ENCODE assay signal across 24 cellular contexts in genomic region chr4:186249785-186250739, GRCh38. TPM values are rescaled to one million over a fixed set of nuclear protein-coding genes. Genes with fewer than 3 reads are reported as not detected.
A peak's percentile ranks its signal among the peaks of the same experiment; 100 is the strongest.
DNase-seq lines count a peak whose midpoint lies in the region; ATAC-seq, FAIRE-seq and TF ChIP-seq lines count a peak whose summit lies in the region.
"Had no signal": no experiment of that assay in that cellular context is flagged by ENCODE, and none has a peak within 500 bp of the region (broad histone marks: within the 10 kb centered on the region; RNA-seq: fewer than 3 reads in every experiment).

No MANE protein-coding gene starts in this region.

- no peak for DNase-seq in HepG2 (ENCODE audit: low spot score)
- peak; percentile 58 for DNase-seq in bronchial epithelial cell (ENCODE audit: low read depth)
- DNase-seq in hepatocyte (ENCODE audit: low spot score) = peak; percentile 14
- DNase-seq in HEK293T (ENCODE audit: extremely low spot score) = no peak
- no peak for DNase-seq in NCI-H2029 (lab: John Stamatoyannopoulos, UW)
- DNase-seq in HTR-8/SVneo (ENCODE audit: insufficient read length, low spot score) = no peak
- DNase-seq: 8988T; activated CD4-positive, alpha-beta memory T cell treated with anti-CD3 and anti-CD28 coated beads, Interleukin-2, amount 10 ng/mL, durations not matched to agents 7 days and 5 days; activated naive CD8-positive, alpha-beta T cell treated with anti-CD3 and anti-CD28 coated beads, Interleukin-2, amount 10 ng/mL, durations not matched to agents 7 days and 5 days; activated T-cell treated with anti-CD3 and anti-CD28 coated beads, Interleukin-2, amount 50 U/mL, for 72 hours; DMS153; effector memory CD4-positive, alpha-beta T cell; GOT3; kidney; midbrain; NCI-H345; stimulated activated CD4-positive, alpha-beta T cell treated with anti-CD3 and anti-CD28 coated beads, Interleukin-15, amount 100 ng/mL, for 24 hours; stimulated activated naive CD4-positive, alpha-beta T cell treated with Interleukin-2 at 50 U/mL for 16 hours; T-cell; trophoblast cell had no signal

- H3K9ac ChIP-seq in liver (ENCODE audit: low read depth in 1 of 2, low read length in 2 of 2) = no peak overlapping the region
- no peak overlapping the region for H3K9ac ChIP-seq in HepG2 (ENCODE audit: insufficient read depth, low read depth, low read length)

- WGBS in liver = 72% methylated on average over 8 of the region's 8 CpGs
- 83% methylated on average over 8 of the region's 8 CpGs for WGBS in HepG2 (ENCODE audit: low lambda C conversion rate)
- 50% methylated on average over 8 of the region's 8 CpGs for WGBS in hepatocyte (ENCODE audit: low lambda C conversion rate, missing lambda C conversion rate)

- no peaks in the 10 kb centered on the region for H4K20me1 ChIP-seq in HepG2 (ENCODE audit: insufficient read depth, low read length)
- H4K20me1 ChIP-seq in hepatocyte (ENCODE audit: insufficient read depth, poor library complexity, severe bottlenecking) = no peaks in the 10 kb centered on the region

- peak overlapping the region; percentile 3 to 69 for H3K27ac ChIP-seq in liver (ENCODE audit: low read depth in 1 of 2, low read length in 2 of 2)
- H3K27ac ChIP-seq in HepG2 (ENCODE audit: extremely low read length, insufficient read depth, low read length) = no peak overlapping the region
- no peak overlapping the region for H3K27ac ChIP-seq in hepatocyte
- H3K27ac ChIP-seq: gastroesophageal sphincter had no signal

- in situ Hi-C loops in HepG2 (cut with HindIII; ENCODE audit: extremely low pct_ligation_motif_present, low pct_unique_long_range_greater_than_20kb) = no loop called here

- no peak for TF ChIP-seq CTCF in liver (IDR thresholded peaks at IDR 0.05; ENCODE audit: low read depth, low read length, missing input control)
- no peak for TF ChIP-seq CTCF in HepG2 (CRISPR knock-in tag; IDR thresholded peaks at IDR 0.05)
- no peak for TF ChIP-seq CTCF in bronchial epithelial cell (IDR thresholded peaks at IDR 0.05; ENCODE audit: insufficient read depth, low read length, severe bottlenecking)
- TF ChIP-seq CTCF in hepatocyte (IDR thresholded peaks at IDR 0.05; ENCODE audit: poor library complexity) = no peak

- H2AFZ ChIP-seq in HepG2 (ENCODE audit: low read length) = no peak overlapping the region
- H2AFZ ChIP-seq in hepatocyte = no peak overlapping the region

- POLR2A ChIA-PET in HepG2 (lab: Yijun Ruan, JAX) = interaction anchor here (1.2 to 2.1 kb wide), 3 partner anchors 10 to 17 kb away, joined by 3 to 22 read pairs (median 6); partner anchors contain the start of gene F11
- POLR2A ChIA-PET in HEK293T (lab: Yijun Ruan, JAX) = no interaction called here

- CTCF ChIA-PET in HepG2 (lab: Yijun Ruan, JAX; ENCODE audit: low intra/inter-chr PET ratio, low total read pairs) (no interaction called here), HEK293T (lab: Yijun Ruan, JAX) (no interaction called here)

- H3K4me2 ChIP-seq in HepG2 (ENCODE audit: low read depth, low read length) (no peak overlapping the region), hepatocyte (no peak overlapping the region)

- ATAC-seq in HepG2 (no peak), GM21717 (IDR thresholded peaks at IDR 0.05; ENCODE audit: unreplicated experiment) (no peak)
- ATAC-seq: activated T-cell treated with anti-CD3 and anti-CD28 coated beads, Interleukin-2, amount 50 U/mL, for 72 hours; gastroesophageal sphincter; T-cell had no signal

- H3K9me3 ChIP-seq in liver (ENCODE audit: control insufficient read depth in 4 of 4, low read length in 3 of 4) = no peaks in the 10 kb centered on the region
- no peaks in the 10 kb centered on the region for H3K9me3 ChIP-seq in HepG2 (ENCODE audit: low read length)
- H3K9me3 ChIP-seq in hepatocyte (ENCODE audit: low read depth) = no peaks in the 10 kb centered on the region
- H3K9me3 ChIP-seq: gastroesophageal sphincter had no signal

- no peak for TF ChIP-seq EP300 in HepG2 (IDR thresholded peaks at IDR 0.05; ENCODE audit: low read depth in 2 of 2, low read length in 2 of 2)
- TF ChIP-seq EP300 in HepG2 (CRISPR knock-in tag; IDR thresholded peaks at IDR 0.05; ENCODE audit: borderline replicate concordance) = no peak

- TF ChIP-seq POLR2A in HepG2 (IDR thresholded peaks at IDR 0.05; ENCODE audit: insufficient read depth in 1 of 2, low read depth in 2 of 2, low read length in 2 of 2) = no peak

- intact Hi-C loops in HepG2 (cut with micrococcal nuclease; ENCODE audit: unreplicated experiment) = no loop called here

- no peak for TF ChIP-seq RAD21 in liver (IDR thresholded peaks at IDR 0.05)
- no peak for TF ChIP-seq RAD21 in HepG2 (CRISPR knock-in tag; IDR thresholded peaks at IDR 0.05)

- peaks cover 0 to 27% (median 13%) of the 10 kb centered on the region in 4 donors for H3K36me3 ChIP-seq in liver (ENCODE audit: control insufficient read depth in 4 of 4, insufficient read depth in 3 of 4, low read depth in 1 of 4, low read length in 3 of 4)
- no peaks in the 10 kb centered on the region for H3K36me3 ChIP-seq in HepG2 (replicated peaks in 1 of 2; ENCODE audit: control insufficient read depth in 1 of 2, insufficient read depth in 2 of 2, low read length in 2 of 2)
- H3K36me3 ChIP-seq in bronchial epithelial cell (ENCODE audit: control insufficient read depth, insufficient read depth, low read length) = no peaks in the 10 kb centered on the region
- no peaks in the 10 kb centered on the region for H3K36me3 ChIP-seq in hepatocyte (replicated peaks; ENCODE audit: insufficient read depth, low read depth)

- H3K4me3 ChIP-seq in liver (ENCODE audit: low read depth in 1 of 3, low read length in 3 of 3) (no peak overlapping the region), HepG2 (replicated peaks in 1 of 3; ENCODE audit: insufficient read depth in 1 of 3, low read depth in 2 of 3, low read length in 3 of 3) (no peak overlapping the region), bronchial epithelial cell (ENCODE audit: low read depth, low read length) (no peak overlapping the region), hepatocyte (no peak overlapping the region)
- H3K4me3 ChIP-seq: gastroesophageal sphincter had no signal

- H3K27me3 ChIP-seq in liver (ENCODE audit: control insufficient read depth in 4 of 4, insufficient read depth in 4 of 4, low read length in 3 of 4) (no peaks in the 10 kb centered on the region), HepG2 (ENCODE audit: control insufficient read depth in 1 of 2, insufficient read depth in 2 of 2, low read length in 2 of 2) (no peaks in the 10 kb centered on the region), bronchial epithelial cell (ENCODE audit: control insufficient read depth, insufficient read depth, low read length) (no peaks in the 10 kb centered on the region), hepatocyte (no peaks in the 10 kb centered on the region)
- H3K27me3 ChIP-seq: gastroesophageal sphincter had no signal

- H3K4me1 ChIP-seq in liver (ENCODE audit: control insufficient read depth in 4 of 4, insufficient read depth in 4 of 4, low read length in 3 of 4) (peaks cover 4 to 17% (median 12%) of the 10 kb centered on the region in 4 donors), HepG2 (ENCODE audit: insufficient read depth, low read length) (peaks cover 18% of the 10 kb centered on the region), hepatocyte (ENCODE audit: insufficient read depth) (no peaks in the 10 kb centered on the region)
- H3K4me1 ChIP-seq: gastroesophageal sphincter had no signal

- FAIRE-seq in HepG2 (lab: Jason Lieb, UNC) = no peak
- no peak for FAIRE-seq in bronchial epithelial cell (lab: Jason Lieb, UNC)
- FAIRE-seq in HTR-8/SVneo (lab: Jason Lieb, UNC) = no peak
- FAIRE-seq: kidney had no signal

- H3K9me2 ChIP-seq in hepatocyte (replicated peaks; ENCODE audit: insufficient read depth) = no peaks in the 10 kb centered on the region

- no TSS peak for BruUV-seq in HepG2 (replicated peaks; lab: Mats Ljungman, UMichigan)

- H3K79me2 ChIP-seq in HepG2 (ENCODE audit: insufficient read depth, low read length) = no peaks in the 10 kb centered on the region
- no peaks in the 10 kb centered on the region for H3K79me2 ChIP-seq in hepatocyte

RNA-seq across cellular contexts. Expression of gene F11, which starts 15.9 kb away (rescaled TPM):
- 100 to 1,000 TPM in 1 of 2 donors, 10 to 100 TPM in 1; 54.6 to 207 TPM for total RNA-seq in liver
- polyA plus RNA-seq in liver = 100 to 1,000 TPM; 100 to 130 TPM
- total RNA-seq in HepG2 (2016; rRNA removed; fragmentation: Illumina TruSeq; extraction: Trizol) = 27.6 and 58.0 TPM in 2 replicates
- total RNA-seq in HepG2 (2016; cell fraction: cytosol; rRNA removed; fragmentation: Illumina TruSeq; extraction: Trizol; ENCODE audit: low read depth) = 7.0 and 7.4 TPM in 2 replicates
- 25.4 and 56.7 TPM in 2 replicates for total RNA-seq in HepG2 (2016; cell fraction: insoluble cytoplasmic fraction; rRNA removed; fragmentation: Illumina TruSeq; extraction: Trizol)
- 11.6 and 12.3 TPM in 2 replicates for total RNA-seq in HepG2 (2016; cell fraction: membrane; rRNA removed; fragmentation: Illumina TruSeq; extraction: Trizol)
- 72.8 and 74.4 TPM in 2 replicates for total RNA-seq in HepG2 (2016; cell fraction: nucleus; rRNA removed; fragmentation: Illumina TruSeq; extraction: Trizol)
- polyA plus RNA-seq in HepG2 (2011; rRNA removed) = 35.1 and 48.7 TPM in 2 replicates
- polyA plus RNA-seq in HepG2 (2011; cell fraction: cytosol; rRNA removed) = 18.9 and 37.4 TPM in 2 replicates
- 73.5 and 117 TPM in 2 replicates for polyA plus RNA-seq in HepG2 (2011; cell fraction: nucleus; rRNA removed)
- polyA plus RNA-seq in HepG2 (2012) = 46.7 and 65.0 TPM in 2 replicates
- 4.0 and 4.8 TPM in 2 replicates for polyA plus RNA-seq in HepG2 (2016; cell fraction: cytosol; fragmentation: Illumina TruSeq; extraction: Trizol; ENCODE audit: low read depth)
- 21.2 and 23.4 TPM in 2 replicates for polyA plus RNA-seq in HepG2 (2016; cell fraction: insoluble cytoplasmic fraction; fragmentation: Illumina TruSeq; extraction: Trizol; ENCODE audit: low read depth)
- 6.0 and 7.5 TPM in 2 replicates for polyA plus RNA-seq in HepG2 (2016; cell fraction: membrane; fragmentation: Illumina TruSeq; extraction: Trizol; ENCODE audit: low read depth)
- 107 and 113 TPM in 2 replicates for polyA plus RNA-seq in HepG2 (2016; cell fraction: nucleus; fragmentation: Illumina TruSeq; extraction: Trizol; ENCODE audit: insufficient read depth, low read depth)
- 18.4 TPM in 1 of 2 replicates, not detected in the other for polyA minus RNA-seq in HepG2 (2011; rRNA and poly(A)+ RNA removed; ENCODE audit: low replicate concordance)
- 13.9 and 27.5 TPM in 2 replicates for polyA minus RNA-seq in HepG2 (2011; cell fraction: cytosol; rRNA and poly(A)+ RNA removed)
- polyA minus RNA-seq in HepG2 (2011; cell fraction: nucleus; rRNA and poly(A)+ RNA removed) = 74.5 and 137 TPM in 2 replicates
- total RNA-seq in bronchial epithelial cell = not detected in 2 replicates
- total RNA-seq in hepatocyte = 9.5 and 19.4 TPM in 2 replicates
- 7.1 and 8.1 TPM in 2 replicates for polyA plus RNA-seq in hepatocyte
- total RNA-seq: activated CD4-positive, alpha-beta memory T cell treated with anti-CD3 and anti-CD28 coated beads, Interleukin-2, amount 10 ng/mL, durations not matched to agents 7 days and 5 days; activated naive CD8-positive, alpha-beta T cell treated with anti-CD3 and anti-CD28 coated beads, Interleukin-2, amount 10 ng/mL, durations not matched to agents 7 days and 5 days; activated T-cell treated with anti-CD3 and anti-CD28 coated beads, Interleukin-2, amount 50 U/mL, for 72 hours; gastroesophageal sphincter had no signal
- polyA plus RNA-seq: CD14-positive monocyte had no signal

RNA-seq across cellular contexts. Expression of gene KLKB1, which starts 22.8 kb away (rescaled TPM):
- total RNA-seq in liver (10 to 100 TPM; 46.8 to 73.7 TPM), HepG2 (2016; rRNA removed; fragmentation: Illumina TruSeq; extraction: Trizol) (0.49 and 0.59 TPM in 2 replicates), bronchial epithelial cell (not detected in 2 replicates), hepatocyte (16.1 and 20.3 TPM in 2 replicates)
- polyA plus RNA-seq in liver (10 to 100 TPM; 36.5 to 78.9 TPM), HepG2 (2011; rRNA removed) (0.26 and 0.67 TPM in 2 replicates), hepatocyte (7.7 and 8.8 TPM in 2 replicates)
- not detected in 2 replicates for total RNA-seq in HepG2 (2016; cell fraction: cytosol; rRNA removed; fragmentation: Illumina TruSeq; extraction: Trizol; ENCODE audit: low read depth)
- 0.32 TPM in 1 of 2 replicates, not detected in the other for total RNA-seq in HepG2 (2016; cell fraction: insoluble cytoplasmic fraction; rRNA removed; fragmentation: Illumina TruSeq; extraction: Trizol)
- total RNA-seq in HepG2 (2016; cell fraction: membrane; rRNA removed; fragmentation: Illumina TruSeq; extraction: Trizol) = 0.19 and 0.21 TPM in 2 replicates
- total RNA-seq in HepG2 (2016; cell fraction: nucleus; rRNA removed; fragmentation: Illumina TruSeq; extraction: Trizol) = 0.28 and 1.6 TPM in 2 replicates
- 0.17 and 0.38 TPM in 2 replicates for polyA plus RNA-seq in HepG2 (2011; cell fraction: cytosol; rRNA removed)
- 0.35 and 0.50 TPM in 2 replicates for polyA plus RNA-seq in HepG2 (2011; cell fraction: nucleus; rRNA removed)
- polyA plus RNA-seq in HepG2 (2012) = 1.7 and 2.7 TPM in 2 replicates
- 0.08 TPM in 1 of 2 replicates, not detected in the other for polyA plus RNA-seq in HepG2 (2016; cell fraction: cytosol; fragmentation: Illumina TruSeq; extraction: Trizol; ENCODE audit: low read depth)
- 0.22 and 0.24 TPM in 2 replicates for polyA plus RNA-seq in HepG2 (2016; cell fraction: insoluble cytoplasmic fraction; fragmentation: Illumina TruSeq; extraction: Trizol; ENCODE audit: low read depth)
- polyA plus RNA-seq in HepG2 (2016; cell fraction: membrane; fragmentation: Illumina TruSeq; extraction: Trizol; ENCODE audit: low read depth) = 0.14 and 0.16 TPM in 2 replicates
- 1.4 and 1.5 TPM in 2 replicates for polyA plus RNA-seq in HepG2 (2016; cell fraction: nucleus; fragmentation: Illumina TruSeq; extraction: Trizol; ENCODE audit: insufficient read depth, low read depth)
- 0.56 TPM in 1 of 2 replicates, not detected in the other for polyA minus RNA-seq in HepG2 (2011; rRNA and poly(A)+ RNA removed; ENCODE audit: low replicate concordance)
- 0.69 TPM in 1 of 2 replicates, not detected in the other for polyA minus RNA-seq in HepG2 (2011; cell fraction: cytosol; rRNA and poly(A)+ RNA removed)
- 0.25 TPM in 1 of 2 replicates, not detected in the other for polyA minus RNA-seq in HepG2 (2011; cell fraction: nucleus; rRNA and poly(A)+ RNA removed)
- total RNA-seq: activated CD4-positive, alpha-beta memory T cell treated with anti-CD3 and anti-CD28 coated beads, Interleukin-2, amount 10 ng/mL, durations not matched to agents 7 days and 5 days had no signal
- polyA plus RNA-seq: CD14-positive monocyte had no signal

RNA-seq across cellular contexts. Expression of gene CYP4V2, which starts 58.7 kb away (rescaled TPM):
- total RNA-seq in liver (100 to 1,000 TPM in 1 of 2 donors, 10 to 100 TPM in 1; 28.4 to 119 TPM), HepG2 (2016; rRNA removed; fragmentation: Illumina TruSeq; extraction: Trizol) (2.1 and 7.2 TPM in 2 replicates), bronchial epithelial cell (2.2 and 7.4 TPM in 2 replicates), hepatocyte (17.5 and 24.6 TPM in 2 replicates)
- polyA plus RNA-seq in liver (10 to 100 TPM; 27.9 to 41.8 TPM), HepG2 (2011; rRNA removed) (4.7 and 6.2 TPM in 2 replicates), hepatocyte (8.0 and 12.2 TPM in 2 replicates)
- total RNA-seq in HepG2 (2016; cell fraction: cytosol; rRNA removed; fragmentation: Illumina TruSeq; extraction: Trizol; ENCODE audit: low read depth) = 1.5 and 2.2 TPM in 2 replicates
- total RNA-seq in HepG2 (2016; cell fraction: insoluble cytoplasmic fraction; rRNA removed; fragmentation: Illumina TruSeq; extraction: Trizol) = 3.0 and 6.9 TPM in 2 replicates
- 2.9 and 3.1 TPM in 2 replicates for total RNA-seq in HepG2 (2016; cell fraction: membrane; rRNA removed; fragmentation: Illumina TruSeq; extraction: Trizol)
- total RNA-seq in HepG2 (2016; cell fraction: nucleus; rRNA removed; fragmentation: Illumina TruSeq; extraction: Trizol) = 14.3 and 14.6 TPM in 2 replicates
- polyA plus RNA-seq in HepG2 (2011; cell fraction: cytosol; rRNA removed) = 2.1 and 3.2 TPM in 2 replicates
- 16.5 and 24.0 TPM in 2 replicates for polyA plus RNA-seq in HepG2 (2011; cell fraction: nucleus; rRNA removed)
- 6.6 and 6.7 TPM in 2 replicates for polyA plus RNA-seq in HepG2 (2012)
- 1.9 and 2.1 TPM in 2 replicates for polyA plus RNA-seq in HepG2 (2016; cell fraction: cytosol; fragmentation: Illumina TruSeq; extraction: Trizol; ENCODE audit: low read depth)
- 2.6 and 2.9 TPM in 2 replicates for polyA plus RNA-seq in HepG2 (2016; cell fraction: insoluble cytoplasmic fraction; fragmentation: Illumina TruSeq; extraction: Trizol; ENCODE audit: low read depth)
- 2.3 and 2.6 TPM in 2 replicates for polyA plus RNA-seq in HepG2 (2016; cell fraction: membrane; fragmentation: Illumina TruSeq; extraction: Trizol; ENCODE audit: low read depth)
- 40.3 and 41.1 TPM in 2 replicates for polyA plus RNA-seq in HepG2 (2016; cell fraction: nucleus; fragmentation: Illumina TruSeq; extraction: Trizol; ENCODE audit: insufficient read depth, low read depth)
- polyA minus RNA-seq in HepG2 (2011; rRNA and poly(A)+ RNA removed; ENCODE audit: low replicate concordance) = 0.82 and 1.7 TPM in 2 replicates
- polyA minus RNA-seq in HepG2 (2011; cell fraction: cytosol; rRNA and poly(A)+ RNA removed) = 1.6 and 2.0 TPM in 2 replicates
- 9.9 and 14.3 TPM in 2 replicates for polyA minus RNA-seq in HepG2 (2011; cell fraction: nucleus; rRNA and poly(A)+ RNA removed)

Comparison
In these comparisons a context has a peak if more than half of its experiments do, and no peak if none do; other contexts are left out.
1. H3K27ac ChIP-seq: peak in liver (2 of 2); none in HepG2 (single experiment) and hepatocyte (single experiment).
2. DNase-seq: peak in bronchial epithelial cell (single experiment) and hepatocyte (single experiment); none in HepG2 (single experiment), HEK293T (single experiment), NCI-H2029 (single experiment) and HTR-8/SVneo (single experiment).